Comparison of ENCODE assay signal across 10 cellular contexts in genomic region chr13:113742000-113742441, GRCh38. TPM values are rescaled to one million over a fixed set of nuclear protein-coding genes. Genes with fewer than 3 reads are reported as not detected.
DNase-seq lines count a peak whose midpoint lies in the region; ATAC-seq and TF ChIP-seq lines count a peak whose summit lies in the region.
"Had no signal": no experiment of that assay in that cellular context is flagged by ENCODE, and none has a peak within 500 bp of the region (broad histone marks: within the 10 kb centered on the region; RNA-seq: fewer than 3 reads in every experiment).

No MANE protein-coding gene starts in this region.

- H3K9me2 ChIP-seq in DOHH2 (replicated peaks; ENCODE audit: control insufficient read depth, low read length): no peaks in the 10 kb centered on the region

- peak; percentile 66 for ATAC-seq in T-helper 17 cell

- peak overlapping the region; percentile 79 for H3K4me3 Mint-ChIP-seq in T-helper 17 cell
- H3K4me3 Mint-ChIP-seq: mesothelial cell of epicardium had no signal

- H3K79me2 ChIP-seq in DOHH2 (ENCODE audit: control insufficient read depth, low read length) (no peaks in the 10 kb centered on the region), KMS-11 (ENCODE audit: insufficient read depth, low read depth) (no peaks in the 10 kb centered on the region)

- DNase-seq in T-helper 17 cell (no peak), foreskin fibroblast (peak; percentile 68 to 87), hippocampal formation (lab: John Stamatoyannopoulos, UW) (no peak), G401 (ENCODE audit: low spot score) (no peak), amniotic stem cell (lab: John Stamatoyannopoulos, UW) (no peak)

- no peak overlapping the region for H3K27ac ChIP-seq in DOHH2 (ENCODE audit: low read depth, low read length)
- peak overlapping the region; percentile 75 for H3K27ac ChIP-seq in KMS-11
- H3K27ac ChIP-seq: SJSA1 had no signal

- TF ChIP-seq CTCF in DOHH2 (IDR thresholded peaks at IDR 0.05; ENCODE audit: low read depth, low read length, poor library complexity, severe bottlenecking) (peak; percentile 22), KMS-11 (conservative IDR thresholded peaks at IDR 0.05; ENCODE audit: low read depth, low read length) (peak; percentile 55), foreskin fibroblast (IDR thresholded peaks at IDR 0.05; ENCODE audit: low read depth, low read length) (no peak)

- in situ Hi-C loops in G401 (cut with HindIII; ENCODE audit: low sequenced_read_pairs): no loop called here

- H3K36me3 ChIP-seq in DOHH2 (ENCODE audit: control insufficient read depth, low read length) (no peaks in the 10 kb centered on the region), KMS-11 (ENCODE audit: insufficient read depth) (no peaks in the 10 kb centered on the region), skeletal muscle satellite cell (ENCODE audit: insufficient read depth, low read length) (no peaks in the 10 kb centered on the region)
- H3K36me3 ChIP-seq: SJSA1 had no signal

- H3F3A ChIP-seq in DOHH2 (ENCODE audit: control insufficient read depth, insufficient read depth): no peaks in the 10 kb centered on the region

- H3K9ac ChIP-seq in KMS-11: peak overlapping the region; percentile 67
- H3K9ac ChIP-seq in skeletal muscle satellite cell (ENCODE audit: low read depth, low read length): peak overlapping the region; percentile 26

- peaks cover 2% of the 10 kb centered on the region for H3K36me3 Mint-ChIP-seq in T-helper 17 cell (ENCODE audit: low read depth)
- H3K36me3 Mint-ChIP-seq: mesothelial cell of epicardium had no signal

- H3K9me3 ChIP-seq in DOHH2 (ENCODE audit: control insufficient read depth, insufficient read depth, low read length): no peaks in the 10 kb centered on the region
- H3K9me3 ChIP-seq in T-helper 17 cell (ENCODE audit: control insufficient read depth, low read length, poor library complexity, severe bottlenecking): no peaks in the 10 kb centered on the region
- no peaks in the 10 kb centered on the region for H3K9me3 ChIP-seq in skeletal muscle satellite cell (replicated peaks; ENCODE audit: low read length)
- H3K9me3 ChIP-seq: SJSA1 had no signal

- no peaks in the 10 kb centered on the region for H4K20me1 ChIP-seq in DOHH2 (ENCODE audit: control insufficient read depth, insufficient read depth, low read depth, low read length)
- H4K20me1 ChIP-seq in KMS-11 (ENCODE audit: insufficient read depth): no peaks in the 10 kb centered on the region

- H3K27me3 ChIP-seq in DOHH2 (ENCODE audit: control insufficient read depth, low read length) (no peaks in the 10 kb centered on the region), KMS-11 (ENCODE audit: insufficient read depth, low read depth) (peaks cover 8% of the 10 kb centered on the region; the same call in 1 of the 2 replicates), skeletal muscle satellite cell (ENCODE audit: control insufficient read depth, insufficient read depth, low read length) (peaks cover 15% of the 10 kb centered on the region)

- H2AFZ ChIP-seq in KMS-11 (ENCODE audit: low read depth): peak overlapping the region; percentile 67; the same call in 1 of the 2 replicates

- no peaks in the 10 kb centered on the region for H3K4me1 ChIP-seq in DOHH2 (ENCODE audit: control insufficient read depth, low read length)
- peaks cover 51% of the 10 kb centered on the region for H3K4me1 ChIP-seq in KMS-11 (ENCODE audit: low read depth, poor library complexity, severe bottlenecking)
- H3K4me1 ChIP-seq in skeletal muscle satellite cell (ENCODE audit: control insufficient read depth, insufficient read depth, low read length): peaks cover 12% of the 10 kb centered on the region

- H3K4me3 ChIP-seq in DOHH2 (ENCODE audit: low read length): no peak overlapping the region
- no peak overlapping the region for H3K4me3 ChIP-seq in KMS-11 (IDR thresholded peaks at IDR 0.05; ENCODE audit: insufficient read depth, low read depth, low read length)
- no peak overlapping the region for H3K4me3 ChIP-seq in foreskin fibroblast (ENCODE audit: low read depth in 1 of 2, low read length in 2 of 2)
- H3K4me3 ChIP-seq in skeletal muscle satellite cell (ENCODE audit: low read length): peak overlapping the region; percentile 47
- H3K4me3 ChIP-seq: SJSA1 had no signal

- no peak overlapping the region for H3K4me2 ChIP-seq in DOHH2 (ENCODE audit: low read length)
- H3K4me2 ChIP-seq in KMS-11: peak overlapping the region; percentile 94
- H3K4me2 ChIP-seq in skeletal muscle satellite cell (ENCODE audit: low read length): peak overlapping the region; percentile 74

- peaks cover 7% of the 10 kb centered on the region for H3K27me3 Mint-ChIP-seq in T-helper 17 cell

- H3K27ac Mint-ChIP-seq in T-helper 17 cell: no peak overlapping the region
- H3K27ac Mint-ChIP-seq: mesothelial cell of epicardium had no signal

- peaks cover 26% of the 10 kb centered on the region for H3K4me1 Mint-ChIP-seq in T-helper 17 cell
- H3K4me1 Mint-ChIP-seq: mesothelial cell of epicardium had no signal

RNA-seq across cellular contexts. Expression of gene TMEM255B, which starts 17.0 kb away (rescaled TPM):
- 1 to 10 TPM in 1 of 2 donors, under 1 TPM in 1; 0.86 to 1.4 TPM for total RNA-seq in T-helper 17 cell
- total RNA-seq in skeletal muscle satellite cell (2012; rRNA removed): 0.87 and 2.5 TPM in 2 replicates
- 1.2 TPM in 1 of 2 replicates, not detected in the other for total RNA-seq in G401 (2014; rRNA removed; shearing (Covaris generic))

Comparison
In these comparisons a context has a peak if more than half of its experiments do, and no peak if none do; other contexts are left out.
1. DNase-seq: peak in foreskin fibroblast (2 of 2); none in T-helper 17 cell (0 of 3), hippocampal formation (0 of 2), G401 (single experiment) and amniotic stem cell (single experiment).